Comparison of ENCODE assay signal across 17 cellular contexts in the genomic region with DNA sequence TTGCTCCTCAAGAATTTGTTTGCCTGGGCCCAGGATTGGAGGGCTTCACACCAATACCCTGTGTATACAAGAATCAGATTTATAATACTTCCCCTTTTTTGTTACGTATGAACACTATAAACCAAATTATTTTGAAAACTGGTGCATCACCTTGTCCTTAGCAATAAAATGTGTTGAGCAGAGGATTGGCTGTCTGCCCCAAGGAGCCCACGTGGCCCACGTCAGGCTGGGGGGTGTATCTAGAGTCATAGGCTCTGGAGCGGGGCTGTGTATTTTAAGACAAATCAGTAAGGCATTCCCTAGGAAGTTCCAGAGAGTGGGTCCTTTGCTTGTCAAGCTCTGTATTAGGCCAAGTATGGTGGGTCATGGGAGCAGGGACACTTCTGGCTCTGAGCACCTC. TPM values are rescaled to one million over a fixed set of nuclear protein-coding genes. Genes with fewer than 3 reads are reported as not detected.
A peak's percentile ranks its signal among the peaks of the same experiment; 100 is the strongest.
DNase-seq lines count a peak whose midpoint lies in the region; ATAC-seq, FAIRE-seq and TF ChIP-seq lines count a peak whose summit lies in the region.
"Had no signal": no experiment of that assay in that cellular context is flagged by ENCODE, and none has a peak within 500 bp of the region (broad histone marks: within the 10 kb centered on the region; RNA-seq: fewer than 3 reads in every experiment).

No MANE protein-coding gene starts in this region.

- H3K4me2 ChIP-seq in OCI-LY1 (ENCODE audit: low read length) (peak overlapping the region; percentile 87; the same call in 1 of the 2 replicates), GM12878 (ENCODE audit: control insufficient read depth, insufficient read depth) (peak overlapping the region; percentile 93; the same call in 1 of the 2 replicates), PC-9 (no peak overlapping the region)

- intact Hi-C loops in GM12878 (cut with micrococcal nuclease; ENCODE audit: unreplicated experiment): loop anchor here (5.0 kb wide), 2 partner anchors 178 to 242 kb away; a partner anchor contains a TSS
- intact Hi-C loops in PC-9 (cut with micrococcal nuclease; ENCODE audit: unreplicated experiment): loop anchor here (5.0 to 10.0 kb wide), 4 partner anchors 57 to 327 kb away; a partner anchor contains a TSS

- no peak overlapping the region for H2AFZ ChIP-seq in OCI-LY1 (ENCODE audit: low read length)
- H2AFZ ChIP-seq in GM12878 (ENCODE audit: control insufficient read depth, low read depth, low read length): no peak overlapping the region
- H2AFZ ChIP-seq in PC-9: no peak overlapping the region
- H2AFZ ChIP-seq: parathyroid adenoma had no signal

- H3K9me3 ChIP-seq in OCI-LY1 (ENCODE audit: low read length): no peaks in the 10 kb centered on the region
- no peaks in the 10 kb centered on the region for H3K9me3 ChIP-seq in GM12878 (replicated peaks; ENCODE audit: control insufficient read depth, insufficient read depth, low read length)
- no peaks in the 10 kb centered on the region for H3K9me3 ChIP-seq in PC-9 (ENCODE audit: insufficient read depth, low read depth)
- H3K9me3 ChIP-seq: tibial artery had no signal

- POLR2A ChIA-PET in GM12878 (lab: Charles Lee) (interaction anchor here (2.2 to 2.5 kb wide), 2 partner anchors 54 to 64 kb away, joined by 4 to 37 read pairs; a partner anchor contains a TSS), PC-9 (lab: Charles Lee; ENCODE audit: unreplicated experiment) (interaction anchor here (0.6 kb wide), 1 partner anchor 73 kb away, joined by 3 read pairs; no protein-coding TSS in a partner anchor)

- BruUV-seq in GM12878 (replicated peaks; lab: Mats Ljungman, UMichigan) (no TSS peak), PC-9 (replicated peaks; lab: Mats Ljungman, UMichigan) (no TSS peak)

- H3K4me3 ChIP-seq in OCI-LY1 (ENCODE audit: low read depth, low read length, poor library complexity, severe bottlenecking) (no peak overlapping the region), GM12878 (no peak overlapping the region; the same call in 1 of the 2 replicates), PC-9 (no peak overlapping the region)
- H3K4me3 ChIP-seq: SJSA1, tibial artery had no signal

- RAD21 ChIA-PET in GM12878 (lab: Charles Lee; ENCODE audit: unreplicated experiment): interaction anchor here (1.0 kb wide), 1 partner anchor 54 kb away, joined by 3 read pairs; no protein-coding TSS in a partner anchor

- H3K4me3 Mint-ChIP-seq in activated CD8-positive, alpha-beta memory T cell treated with anti-CD3 and anti-CD28 coated beads, Interleukin-2, amount 10 ng/mL, durations not matched to agents 7 days and 5 days: peak overlapping the region; percentile 92
- H3K4me3 Mint-ChIP-seq in stimulated activated effector memory CD8-positive, alpha-beta T cell treated with anti-CD3 and anti-CD28 coated beads, Interleukin-12 subunit alpha, Interleukin-12 subunit beta, amount 100 ng/mL, for 72 hours: peak overlapping the region; percentile 81

- 99% methylated on average over 4 of the region's 4 CpGs for WGBS in GM12878 (ENCODE audit: insufficient coverage, insufficient replicate concordance, low lambda C conversion rate, missing lambda C conversion rate)

- H4K20me1 ChIP-seq in OCI-LY1 (ENCODE audit: insufficient read depth, low read length) (no peaks in the 10 kb centered on the region), GM12878 (ENCODE audit: control insufficient read depth, insufficient read depth) (no peaks in the 10 kb centered on the region), PC-9 (ENCODE audit: insufficient read depth) (peaks cover 14% of the 10 kb centered on the region)

- in situ Hi-C loops in GM12878 (cut with MboI): no loop called here

- H3K4me1 Mint-ChIP-seq in activated CD8-positive, alpha-beta memory T cell treated with anti-CD3 and anti-CD28 coated beads, Interleukin-2, amount 10 ng/mL, durations not matched to agents 7 days and 5 days: peaks cover 33% of the 10 kb centered on the region
- H3K4me1 Mint-ChIP-seq in stimulated activated effector memory CD8-positive, alpha-beta T cell treated with anti-CD3 and anti-CD28 coated beads, Interleukin-12 subunit alpha, Interleukin-12 subunit beta, amount 100 ng/mL, for 72 hours: peaks cover 36% of the 10 kb centered on the region

- peaks cover 22% of the 10 kb centered on the region for H3K36me3 Mint-ChIP-seq in activated CD8-positive, alpha-beta memory T cell treated with anti-CD3 and anti-CD28 coated beads, Interleukin-2, amount 10 ng/mL, durations not matched to agents 7 days and 5 days
- H3K36me3 Mint-ChIP-seq in stimulated activated effector memory CD8-positive, alpha-beta T cell treated with anti-CD3 and anti-CD28 coated beads, Interleukin-12 subunit alpha, Interleukin-12 subunit beta, amount 100 ng/mL, for 72 hours: peaks cover 80% of the 10 kb centered on the region

- H3K9me3 Mint-ChIP-seq in activated CD8-positive, alpha-beta memory T cell treated with anti-CD3 and anti-CD28 coated beads, Interleukin-2, amount 10 ng/mL, durations not matched to agents 7 days and 5 days (ENCODE audit: low read depth): no peaks in the 10 kb centered on the region
- H3K9me3 Mint-ChIP-seq in stimulated activated effector memory CD8-positive, alpha-beta T cell treated with anti-CD3 and anti-CD28 coated beads, Interleukin-12 subunit alpha, Interleukin-12 subunit beta, amount 100 ng/mL, for 72 hours: no peaks in the 10 kb centered on the region

- peak overlapping the region; percentile 33 for H3K27ac ChIP-seq in OCI-LY1 (ENCODE audit: low read depth, low read length, poor library complexity, severe bottlenecking)
- no peak overlapping the region for H3K27ac ChIP-seq in GM12878 (ENCODE audit: control insufficient read depth, insufficient read depth)
- H3K27ac ChIP-seq in PC-9: no peak overlapping the region
- H3K27ac ChIP-seq: parathyroid adenoma, SJSA1, tibial artery, VCaP had no signal

- H3K27me3 ChIP-seq in OCI-LY1 (ENCODE audit: insufficient read depth, low read length) (no peaks in the 10 kb centered on the region), GM12878 (replicated peaks in 1 of 2; ENCODE audit: control insufficient read depth in 2 of 2, insufficient read depth in 2 of 2, low read length in 1 of 2) (no peaks in the 10 kb centered on the region), PC-9 (ENCODE audit: insufficient read depth, low read depth) (no peaks in the 10 kb centered on the region)
- H3K27me3 ChIP-seq: SJSA1, tibial artery had no signal

- H3F3A ChIP-seq in OCI-LY1 (ENCODE audit: insufficient read depth, low read length): no peaks in the 10 kb centered on the region
- H3F3A ChIP-seq in PC-9 (ENCODE audit: insufficient read depth, low read depth): peaks cover 32% of the 10 kb centered on the region; the same call in 1 of the 2 replicates

- SMC1A ChIA-PET in GM12878 (lab: Charles Lee; ENCODE audit: uncharacterized antibody, unreplicated experiment): interaction anchor here (0.8 to 2.8 kb wide), 4 partner anchors 13 to 229 kb away, joined by 3 to 8 read pairs (median 4); no protein-coding TSS in a partner anchor

- no peak for TF ChIP-seq RAD21 in GM12878 (IDR thresholded peaks at IDR 0.05; ENCODE audit: insufficient read depth, low read depth, low read length)

- TF ChIP-seq POLR2A in GM12878 (IDR thresholded peaks at IDR 0.05; ENCODE audit: low read depth, low read length): no peak

- TF ChIP-seq CTCF in OCI-LY1 (IDR thresholded peaks at IDR 0.05; ENCODE audit: low read length) (no peak), GM12878 (IDR thresholded peaks at IDR 0.05 in 2 of 3, conservative IDR thresholded peaks at IDR 0.05 in 1 of 3; ENCODE audit: control insufficient read depth in 2 of 3, extremely low read depth in 1 of 3, insufficient read depth in 1 of 3, low read depth in 3 of 3, low read length in 3 of 3) (no peak), PC-9 (conservative IDR thresholded peaks at IDR 0.05) (no peak)

- H3K36me3 ChIP-seq in OCI-LY1 (ENCODE audit: insufficient read depth, low read length): peaks cover 50% of the 10 kb centered on the region
- peaks cover 8 to 17% of the 10 kb centered on the region in 2 experiments for H3K36me3 ChIP-seq in GM12878 (ENCODE audit: control insufficient read depth in 2 of 2, insufficient read depth in 2 of 2, low read length in 1 of 2)
- peaks cover 18% of the 10 kb centered on the region for H3K36me3 ChIP-seq in PC-9 (ENCODE audit: low read depth)

- no peak overlapping the region for H3K27ac Mint-ChIP-seq in activated CD8-positive, alpha-beta memory T cell treated with anti-CD3 and anti-CD28 coated beads, Interleukin-2, amount 10 ng/mL, durations not matched to agents 7 days and 5 days
- H3K27ac Mint-ChIP-seq in stimulated activated effector memory CD8-positive, alpha-beta T cell treated with anti-CD3 and anti-CD28 coated beads, Interleukin-12 subunit alpha, Interleukin-12 subunit beta, amount 100 ng/mL, for 72 hours: no peak overlapping the region

- H3K4me1 ChIP-seq in OCI-LY1 (ENCODE audit: insufficient read depth, low read length, severe bottlenecking) (peaks cover 28% of the 10 kb centered on the region), GM12878 (ENCODE audit: control insufficient read depth, insufficient read depth, low read length) (peaks cover 3% of the 10 kb centered on the region; the same call in 1 of the 2 replicates), PC-9 (replicated peaks; ENCODE audit: insufficient read depth) (peaks cover 16% of the 10 kb centered on the region)
- H3K4me1 ChIP-seq: parathyroid adenoma had no signal

- TF ChIP-seq EP300 in GM12878 (IDR thresholded peaks at IDR 0.05; ENCODE audit: borderline replicate concordance in 1 of 2, control insufficient read depth in 1 of 2, low read depth in 2 of 2, low read length in 2 of 2): no peak

- ATAC-seq in activated CD8-positive, alpha-beta memory T cell treated with anti-CD3 and anti-CD28 coated beads, Interleukin-2, amount 10 ng/mL, durations not matched to agents 7 days and 5 days: no peak
- no peak for ATAC-seq in GM12878
- no peak for ATAC-seq in stimulated activated effector memory CD8-positive, alpha-beta T cell treated with anti-CD3 and anti-CD28 coated beads, Interleukin-12 subunit alpha, Interleukin-12 subunit beta, amount 100 ng/mL, for 72 hours
- no peak for ATAC-seq in GM18511 (IDR thresholded peaks at IDR 0.05; ENCODE audit: unreplicated experiment)

- no peak for FAIRE-seq in GM12878 (lab: Jason Lieb, UNC)

- no peak overlapping the region for H3K9ac ChIP-seq in OCI-LY1 (ENCODE audit: low read length)
- H3K9ac ChIP-seq in GM12878 (ENCODE audit: control insufficient read depth, insufficient read depth, low read length): no peak overlapping the region
- H3K9ac ChIP-seq: parathyroid adenoma had no signal

- no peak for DNase-seq in activated CD8-positive, alpha-beta memory T cell treated with anti-CD3 and anti-CD28 coated beads, Interleukin-2, amount 10 ng/mL, durations not matched to agents 7 days and 5 days
- DNase-seq in activated CD8-positive, alpha-beta memory T cell treated with anti-CD3 and anti-CD28 coated beads, Interleukin-2, amount 50 U/mL, for 4 hours: no peak
- DNase-seq in GM12878 (ENCODE audit: low read depth, low spot score): no peak
- no peak for DNase-seq in stimulated activated effector memory CD8-positive, alpha-beta T cell treated with anti-CD3 and anti-CD28 coated beads, Interleukin-12 subunit alpha, Interleukin-12 subunit beta, amount 100 ng/mL, for 72 hours (ENCODE audit: low spot score in 2 of 2)
- no peak for DNase-seq in GM19238 (ENCODE audit: insufficient read length, low spot score)
- DNase-seq in PC-9: no peak
- DNase-seq: DMS79 treated with DMSO at 0.1 percent for 48 hours; effector CD8-positive, alpha-beta T cell; mesenchymal stem cell; NCI-H2029 treated with DMSO at 0.1 percent for 48 hours; NCI-H748 treated with DMSO at 0.1 percent for 48 hours; tibial artery had no signal

- CTCF ChIA-PET in activated CD8-positive, alpha-beta memory T cell treated with anti-CD3 and anti-CD28 coated beads, Interleukin-2, amount 10 ng/mL, durations not matched to agents 7 days and 5 days (lab: Charles Lee): interaction anchor here (0.6 to 1.7 kb wide), 2 partner anchors 9 to 230 kb away, joined by 3 to 7 read pairs; no protein-coding TSS in a partner anchor
- CTCF ChIA-PET in GM12878 (lab: Yijun Ruan, JAX): interaction anchor here (1.3 to 5.0 kb wide), 2 partner anchors 51 to 229 kb away, joined by 4 to 27 read pairs; no protein-coding TSS in a partner anchor
- CTCF ChIA-PET in PC-9 (lab: Charles Lee): interaction anchor here (0.6 kb wide), 1 partner anchor 343 kb away, joined by 3 read pairs; no protein-coding TSS in a partner anchor

- H3K79me2 ChIP-seq in OCI-LY1 (ENCODE audit: insufficient read depth, low read length): peaks cover 13% of the 10 kb centered on the region
- peaks cover 32% of the 10 kb centered on the region for H3K79me2 ChIP-seq in GM12878 (ENCODE audit: control insufficient read depth, insufficient read depth, low read length)
- peaks cover 10% of the 10 kb centered on the region; the same call in 1 of the 2 replicates for H3K79me2 ChIP-seq in PC-9 (ENCODE audit: low read depth)
- H3K79me2 ChIP-seq: parathyroid adenoma had no signal

- H3K27me3 Mint-ChIP-seq in activated CD8-positive, alpha-beta memory T cell treated with anti-CD3 and anti-CD28 coated beads, Interleukin-2, amount 10 ng/mL, durations not matched to agents 7 days and 5 days: no peaks in the 10 kb centered on the region

- H3K9me2 ChIP-seq in OCI-LY1 (ENCODE audit: low read depth, low read length): no peaks in the 10 kb centered on the region
- no peaks in the 10 kb centered on the region for H3K9me2 ChIP-seq in PC-9 (ENCODE audit: insufficient read depth)

RNA-seq across cellular contexts. Expression of a gene that starts 2.0 kb away (rescaled TPM):
- total RNA-seq in activated CD8-positive, alpha-beta memory T cell treated with anti-CD3 and anti-CD28 coated beads, Interleukin-2, amount 10 ng/mL, durations not matched to agents 7 days and 5 days: 10 to 100 TPM; 18.1 to 26.7 TPM
- 84.0 and 84.4 TPM in 2 replicates for total RNA-seq in GM12878 (2013; cell fraction: nucleolus; rRNA removed)
- total RNA-seq in GM12878 (2014; rRNA removed): 12.5 and 14.1 TPM in 2 replicates
- 10.3 and 11.6 TPM in 2 replicates for total RNA-seq in GM12878 (2014; rRNA removed; fragmentation: Illumina TruSeq; extraction: Trizol)
- 14.7 and 19.3 TPM in 2 replicates for total RNA-seq in GM12878 (2021)
- polyA plus RNA-seq in GM12878 (2011; ENCODE audit: low read depth): 4.3 TPM
- 4.1 and 5.1 TPM in 2 replicates for polyA plus RNA-seq in GM12878 (2011; rRNA removed)
- 7.2 and 7.3 TPM in 2 replicates for polyA plus RNA-seq in GM12878 (2011; cell fraction: cytosol; rRNA removed)
- polyA plus RNA-seq in GM12878 (2011; cell fraction: nucleus; rRNA removed): 19.0 and 19.8 TPM in 2 replicates
- polyA plus RNA-seq in GM12878 (2012): 8.5 and 9.6 TPM in 2 replicates
- polyA plus RNA-seq in GM12878 (2014; fragmentation: Illumina TruSeq; extraction: Trizol): 11.6 and 12.4 TPM in 2 replicates
- 1 to 10 TPM; 1.2 to 2.2 TPM for polyA plus RNA-seq in GM12878 (2014; fragmentation: Nextera tagmentation; extraction: Ambion mirVana)
- polyA plus RNA-seq in GM12878 (2014; rRNA removed): 10.3 and 13.0 TPM in 2 replicates
- polyA plus RNA-seq in GM12878 (2016; fragmentation: Nextera tagmentation; extraction: Ambion mirVana): 10 to 100 TPM; 12.2 to 15.8 TPM
- 10.5 and 13.4 TPM in 2 replicates for polyA minus RNA-seq in GM12878 (2011; rRNA and poly(A)+ RNA removed)
- polyA minus RNA-seq in GM12878 (2011; cell fraction: cytosol; rRNA and poly(A)+ RNA removed): 3.7 and 4.1 TPM in 2 replicates
- polyA minus RNA-seq in GM12878 (2011; cell fraction: nucleus; rRNA and poly(A)+ RNA removed): 11.1 and 21.0 TPM in 2 replicates
- 19.3 and 22.4 TPM in 2 replicates for total RNA-seq in PC-9 (2021)

RNA-seq across cellular contexts. Expression of a gene that starts 55.4 kb away (rescaled TPM):
- 10 to 100 TPM; 39.8 to 40.1 TPM for total RNA-seq in activated CD8-positive, alpha-beta memory T cell treated with anti-CD3 and anti-CD28 coated beads, Interleukin-2, amount 10 ng/mL, durations not matched to agents 7 days and 5 days
- total RNA-seq in GM12878 (2013; cell fraction: nucleolus; rRNA removed): 67.5 and 69.5 TPM in 2 replicates
- total RNA-seq in GM12878 (2014; rRNA removed): 14.7 and 15.4 TPM in 2 replicates
- total RNA-seq in GM12878 (2014; rRNA removed; fragmentation: Illumina TruSeq; extraction: Trizol): 15.6 and 16.6 TPM in 2 replicates
- 26.1 and 27.4 TPM in 2 replicates for total RNA-seq in GM12878 (2021)
- polyA plus RNA-seq in GM12878 (2011; ENCODE audit: low read depth): 12.1 TPM
- polyA plus RNA-seq in GM12878 (2011; rRNA removed): 16.0 and 19.2 TPM in 2 replicates
- polyA plus RNA-seq in GM12878 (2011; cell fraction: cytosol; rRNA removed): 14.7 and 17.4 TPM in 2 replicates
- 18.0 and 22.6 TPM in 2 replicates for polyA plus RNA-seq in GM12878 (2011; cell fraction: nucleus; rRNA removed)
- polyA plus RNA-seq in GM12878 (2012): 14.2 and 17.3 TPM in 2 replicates
- polyA plus RNA-seq in GM12878 (2014; fragmentation: Illumina TruSeq; extraction: Trizol): 22.3 and 23.2 TPM in 2 replicates
- 1 to 10 TPM; 3.7 to 5.5 TPM for polyA plus RNA-seq in GM12878 (2014; fragmentation: Nextera tagmentation; extraction: Ambion mirVana)
- polyA plus RNA-seq in GM12878 (2014; rRNA removed): 15.4 and 15.6 TPM in 2 replicates
- polyA plus RNA-seq in GM12878 (2016; fragmentation: Nextera tagmentation; extraction: Ambion mirVana): 10 to 100 TPM; 16.1 to 18.9 TPM
- polyA minus RNA-seq in GM12878 (2011; rRNA and poly(A)+ RNA removed): 20.9 and 36.7 TPM in 2 replicates
- 7.2 and 12.6 TPM in 2 replicates for polyA minus RNA-seq in GM12878 (2011; cell fraction: cytosol; rRNA and poly(A)+ RNA removed)
- polyA minus RNA-seq in GM12878 (2011; cell fraction: nucleus; rRNA and poly(A)+ RNA removed): 13.7 and 21.6 TPM in 2 replicates
- total RNA-seq in PC-9 (2021): 76.3 and 86.0 TPM in 2 replicates
